In the genomic region with DNA sequence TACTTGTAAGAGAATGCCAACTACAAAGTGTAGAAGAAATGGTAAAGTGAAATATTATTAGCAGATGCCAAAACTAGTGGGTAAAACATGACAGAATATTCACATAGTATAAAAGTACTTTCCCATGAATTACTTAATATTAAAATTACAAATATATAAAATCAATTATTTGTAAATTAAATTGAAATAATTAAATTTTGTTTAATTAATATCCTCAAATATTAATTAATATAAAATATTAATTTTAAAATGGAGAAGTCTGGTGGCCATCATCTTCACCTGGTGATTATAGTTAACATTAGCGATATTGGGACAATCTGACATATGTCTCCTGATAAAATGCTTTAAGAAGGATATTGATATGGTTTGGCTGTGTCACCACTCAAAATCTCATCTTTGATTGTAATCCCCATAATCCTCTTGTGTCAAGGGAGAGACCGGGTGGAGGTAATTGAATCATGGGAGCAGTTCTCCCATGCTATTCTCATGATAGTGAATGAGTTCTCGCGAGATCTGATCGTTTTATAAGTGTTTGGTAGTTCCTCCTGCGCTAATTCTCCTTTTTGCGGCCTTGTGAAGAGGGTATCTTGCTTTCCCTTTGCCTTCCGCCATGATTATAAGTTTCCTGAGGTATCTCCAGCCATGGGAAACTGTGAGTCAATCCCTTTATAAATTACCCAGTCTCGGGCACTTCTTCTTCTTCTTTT, we compare ENCODE assay signal across 27 cellular contexts.
"Had no signal": no experiment of that assay in that cellular context is flagged by ENCODE, and none has a peak within 500 bp of the region (broad histone marks: within the 10 kb centered on the region; RNA-seq: fewer than 3 reads in every experiment).

No MANE protein-coding gene starts in this region.

- H3K27me3 ChIP-seq: brain microvascular endothelial cell, ovary, sigmoid colon, stomach, tibial nerve had no signal

- FAIRE-seq: astrocyte had no signal

- H3K36me3 ChIP-seq: brain microvascular endothelial cell, left ventricle myocardium inferior, ovary, prostate gland, sigmoid colon, stomach, tibial nerve had no signal

- ATAC-seq: activated CD4-positive, CD25-positive, alpha-beta regulatory T cell treated with anti-CD3 and anti-CD28 coated beads, Interleukin-2, amount 50 U/mL, for 24 hours; esophagus mucosa; stimulated activated naive B cell treated with anti-CD40 and anti-IgM and Interleukin-4, amounts not matched to agents 10 μg/mL and 1 μg/mL and 100 μg/mL, for 72 hours had no signal

- DNase-seq: activated CD4-positive, alpha-beta T cell treated with anti-CD3 and anti-CD28 coated beads for 48 hours; activated CD4-positive, alpha-beta T cell treated with anti-CD3 and anti-CD28 coated beads, Interleukin-2, amount 50 U/mL, for 48 hours; activated CD8-positive, alpha-beta memory T cell treated with anti-CD3 and anti-CD28 coated beads, Interleukin-2, amount 50 U/mL, for 4 hours; activated gamma-delta T cell; activated naive CD4-positive, alpha-beta T cell treated with anti-CD3 and anti-CD28 coated beads, Interleukin-2, amount 10 ng/mL, durations not matched to agents 7 days and 5 days; activated naive CD8-positive, alpha-beta T cell treated with anti-CD3 and anti-CD28 coated beads, Interleukin-2, amount 10 ng/mL, durations not matched to agents 7 days and 5 days; activated T-cell treated with anti-CD3 and anti-CD28 coated beads, Interleukin-2, amount 50 U/mL, for 1 hour; brain microvascular endothelial cell; foreskin melanocyte; left ventricle myocardium inferior; mesendoderm; naive B cell; nephron progenitor cell; ovary; sigmoid colon; stimulated activated CD4-positive, alpha-beta T cell treated with anti-CD3 and anti-CD28 coated beads, Interleukin-2, amount 100 ng/mL, for 24 hours; stimulated activated naive B cell treated with anti-CD40 and anti-IgM and Interleukin-4, amounts not matched to agents 10 μg/mL and 1 μg/mL and 100 μg/mL, for 72 hours; stomach; T-helper 1 cell had no signal

- H3K4me1 ChIP-seq: left ventricle myocardium inferior, prostate gland, tibial nerve had no signal

- H3K27ac ChIP-seq: brain microvascular endothelial cell, left ventricle myocardium inferior, ovary, prostate gland, sigmoid colon, stomach, tibial nerve, VCaP had no signal

- H3K4me3 ChIP-seq: left ventricle myocardium inferior, lung, ovary, prostate gland, sigmoid colon, smooth muscle cell, stomach, tibial nerve had no signal

- H3K9me3 ChIP-seq: left ventricle myocardium inferior, ovary, prostate gland, sigmoid colon, stomach, tibial nerve had no signal

- H3K4me2 ChIP-seq: smooth muscle cell had no signal
